ENCODE assay signal across 19 cellular contexts in the genomic region with DNA sequence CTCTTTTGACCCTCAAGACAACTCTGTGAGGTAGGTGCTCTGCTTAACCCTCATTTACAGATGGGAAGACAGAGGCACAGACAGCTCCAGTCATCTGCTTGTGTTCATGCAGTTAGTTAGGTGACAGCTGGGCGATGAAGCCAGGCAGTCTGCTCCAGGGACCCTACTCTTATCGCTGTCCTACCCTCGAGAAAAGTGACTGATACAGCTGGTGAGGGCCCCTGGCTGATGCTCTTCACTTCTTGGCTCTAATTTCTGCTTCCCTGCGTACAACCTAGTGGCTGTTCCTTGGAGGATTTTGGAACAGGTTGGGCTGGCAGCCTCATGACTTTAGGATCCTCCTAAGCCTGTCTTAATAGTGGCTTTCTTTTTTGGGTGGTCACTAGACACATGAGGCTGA. TPM values are rescaled to one million over a fixed set of nuclear protein-coding genes. Genes with fewer than 3 reads are reported as not detected.
DNase-seq lines count a peak whose midpoint lies in the region; FAIRE-seq and TF ChIP-seq lines count a peak whose summit lies in the region.
"Had no signal": no experiment of that assay in that cellular context is flagged by ENCODE, and none has a peak within 500 bp of the region (broad histone marks: within the 10 kb centered on the region; RNA-seq: fewer than 3 reads in every experiment).

No MANE protein-coding gene starts in this region.

- H3K4me1 Mint-ChIP-seq in MCF 10A (ENCODE audit: insufficient read depth, unreplicated experiment), result peaks cover 5% of the 10 kb centered on the region

- no peaks in the 10 kb centered on the region for H3K79me2 ChIP-seq in H1 (ENCODE audit: control insufficient read depth in 1 of 2, insufficient read depth in 2 of 2, low read length in 2 of 2)
- no peaks in the 10 kb centered on the region for H3K79me2 ChIP-seq in mesendoderm (ENCODE audit: control insufficient read depth, insufficient read depth, low read length)

- CTCF ChIA-PET in H1 (lab: Charles Lee; ENCODE audit: partially characterized antibody) (interaction anchor here (1.3 to 32.9 kb wide), 3 partner anchors 11 to 32 kb away, joined by 3 to 536 read pairs (median 4); a partner anchor contains a TSS), MCF 10A (lab: Yijun Ruan, JAX) (interaction anchor here (1.6 kb wide), 1 partner anchor 25 kb away, joined by 4 read pairs; no protein-coding TSS in a partner anchor)

- no peaks in the 10 kb centered on the region for H3K36me3 Mint-ChIP-seq in MCF 10A (ENCODE audit: insufficient read depth, unreplicated experiment)

- H3K4me3 ChIP-seq in H1 (ENCODE audit: extremely low read depth in 1 of 4, insufficient read depth in 2 of 4, low read depth in 3 of 4, low read length in 4 of 4) (no peak overlapping the region), mesendoderm (ENCODE audit: low read length) (no peak overlapping the region)
- H3K4me3 ChIP-seq: HAP-1 had no signal

- H3K4me2 ChIP-seq in H1 (ENCODE audit: insufficient read depth in 1 of 2, low read depth in 2 of 2, low read length in 2 of 2), result no peak overlapping the region
- H3K4me2 ChIP-seq in mesendoderm (ENCODE audit: low read length), result no peak overlapping the region
- H3K4me2 ChIP-seq: KMS-11, SK-N-SH had no signal

- H4K20me1 ChIP-seq in H1 (replicated peaks in 1 of 2; ENCODE audit: control insufficient read depth in 1 of 2, insufficient read depth in 2 of 2, low read length in 2 of 2), result no peaks in the 10 kb centered on the region

- POLR2A ChIA-PET in H1 (lab: Charles Lee; ENCODE audit: partially characterized antibody), result interaction anchor here (1.5 kb wide), 1 partner anchor 9 kb away, joined by 5 read pairs; a partner anchor contains a TSS
- POLR2A ChIA-PET in MCF 10A (lab: Yijun Ruan, JAX), result interaction anchor here (0.5 kb wide), 1 partner anchor 75 kb away, joined by 3 read pairs; no protein-coding TSS in a partner anchor

- H2BK20ac ChIP-seq in H1 (ENCODE audit: low read length), result no peak overlapping the region

- H3K27ac ChIP-seq in H1 (ENCODE audit: low read depth, low read length) (no peak overlapping the region), mesendoderm (ENCODE audit: low read depth, low read length) (no peak overlapping the region)
- H3K27ac ChIP-seq: 22Rv1, C4-2B, KMS-11 had no signal

- TF ChIP-seq RAD21 in H1 (IDR thresholded peaks at IDR 0.05 in 1 of 2, conservative IDR thresholded peaks at IDR 0.05 in 1 of 2; ENCODE audit: low read depth in 2 of 2, low read length in 2 of 2), result no peak

- no peaks in the 10 kb centered on the region for H3K9me3 ChIP-seq in H1 (ENCODE audit: insufficient read depth in 2 of 2, low read depth in 1 of 2, low read length in 1 of 2)
- H3K9me3 ChIP-seq: HAP-1, SK-N-SH had no signal

- intact Hi-C loops in MCF 10A (cut with micrococcal nuclease), result no loop called here

- peaks cover 0 to 8% (median 5%) of the 10 kb centered on the region in 4 experiments; a peak in 4 of 7 replicates for H3K4me1 ChIP-seq in H1 (replicated peaks in 1 of 4; ENCODE audit: control insufficient read depth in 3 of 4, insufficient read depth in 4 of 4, low read length in 3 of 4)
- H3K4me1 ChIP-seq in mesendoderm (ENCODE audit: control insufficient read depth, low read depth, low read length), result peaks cover 3% of the 10 kb centered on the region
- H3K4me1 ChIP-seq: HAP-1 had no signal

- H3K18ac ChIP-seq in H1 (ENCODE audit: extremely low read depth, low read length) (no peak overlapping the region), mesendoderm (ENCODE audit: low read length) (no peak overlapping the region)

- H4K8ac ChIP-seq in H1 (ENCODE audit: extremely low read depth, insufficient read depth, low read length) (no peak overlapping the region), mesendoderm (ENCODE audit: low read depth, low read length) (no peak overlapping the region)

- no peak overlapping the region for H3K27ac Mint-ChIP-seq in MCF 10A (ENCODE audit: low read depth, unreplicated experiment)

- H4K91ac ChIP-seq in H1 (replicated peaks; ENCODE audit: insufficient read length, low read length), result no peak overlapping the region

- H3K79me1 ChIP-seq in H1 (ENCODE audit: low read depth, low read length), result no peaks in the 10 kb centered on the region
- no peaks in the 10 kb centered on the region for H3K79me1 ChIP-seq in mesendoderm (ENCODE audit: low read length)

- H3K27me3 Mint-ChIP-seq in MCF 10A (ENCODE audit: insufficient read depth, unreplicated experiment), result no peaks in the 10 kb centered on the region

- 94% methylated on average over 4 of the region's 4 CpGs; no CpG with 5 or more reads in 1 of the 2 experiments for WGBS in H1 (ENCODE audit: extremely low coverage in 1 of 2, insufficient coverage in 1 of 2, insufficient read length in 1 of 2, insufficient replicate concordance in 2 of 2, low coverage in 1 of 2, low lambda C conversion rate in 2 of 2, missing lambda C conversion rate in 1 of 2), 2 experiments
- WGBS in mesendoderm (ENCODE audit: extremely low coverage, insufficient coverage, low lambda C conversion rate), result no CpG with 5 or more reads among the region's 4 CpGs

- H3K9me3 Mint-ChIP-seq in MCF 10A (ENCODE audit: unreplicated experiment), result no peaks in the 10 kb centered on the region

- H3K23ac ChIP-seq in H1 (ENCODE audit: insufficient read length) (no peak overlapping the region), mesendoderm (ENCODE audit: low read length) (no peak overlapping the region)

- TF ChIP-seq EP300 in H1 (IDR thresholded peaks at IDR 0.05; ENCODE audit: borderline replicate concordance in 1 of 2, low read depth in 2 of 2, low read length in 2 of 2), result no peak

- H2BK120ac ChIP-seq in H1 (replicated peaks; ENCODE audit: low read depth, low read length) (no peak overlapping the region), mesendoderm (ENCODE audit: low read depth, low read length) (no peak overlapping the region)

- peak; percentile 10 for DNase-seq in NCI-H1694 treated with DMSO at 0.1 percent for 48 hours (lab: John Stamatoyannopoulos, UW)
- DNase-seq in NCI-H1694 (lab: John Stamatoyannopoulos, UW), result no peak
- no peak for DNase-seq in H1 (ENCODE audit: low read depth in 1 of 2, low spot score in 2 of 2)
- DNase-seq in mesendoderm, result no peak
- no peak for DNase-seq in MCF 10A (ENCODE audit: unreplicated experiment)
- DNase-seq in NCI-H2196 treated with DMSO at 0.1 percent for 48 hours (lab: John Stamatoyannopoulos, UW; ENCODE audit: unreplicated experiment), result no peak
- DNase-seq: AML-193, NCI-H1417, NCI-H1930, NCI-H446 treated with DMSO at 0.1 percent for 48 hours, NCI-H748 treated with DMSO at 0.1 percent for 48 hours, OCI-M1, SHP77 treated with DMSO at 0.1 percent for 48 hours, SK-N-SH had no signal

- no peak overlapping the region for H3K4me3 Mint-ChIP-seq in MCF 10A (ENCODE audit: unreplicated experiment)

- no peak overlapping the region for H2BK12ac ChIP-seq in H1 (ENCODE audit: low read depth, low read length)

- FAIRE-seq in H1 (lab: Jason Lieb, UNC), result no peak
- FAIRE-seq: D721Med had no signal

- no peak overlapping the region for H3K14ac ChIP-seq in H1 (ENCODE audit: insufficient read length)

- TF ChIP-seq CTCF in H1 (IDR thresholded peaks at IDR 0.05; ENCODE audit: control extremely low read depth in 1 of 3, insufficient read depth in 1 of 3, low read depth in 1 of 3, low read length in 3 of 3) (no peak), MCF 10A (IDR thresholded peaks at IDR 0.05; ENCODE audit: unreplicated experiment) (no peak)

- H4K5ac ChIP-seq in H1 (ENCODE audit: insufficient read length, low read depth, low read length) (no peak overlapping the region), mesendoderm (ENCODE audit: low read length) (no peak overlapping the region)

- H3K27me3 ChIP-seq in H1 (replicated peaks in 1 of 4; ENCODE audit: control insufficient read depth in 3 of 4, extremely low read depth in 1 of 4, insufficient read depth in 3 of 4, low read length in 3 of 4) (no peaks in the 10 kb centered on the region), mesendoderm (ENCODE audit: insufficient read depth, low read length, poor library complexity) (no peaks in the 10 kb centered on the region)

- no peak overlapping the region for H3K9ac ChIP-seq in H1 (replicated peaks in 1 of 4; ENCODE audit: extremely low read depth in 1 of 4, low read depth in 3 of 4, low read length in 3 of 4)
- no peak overlapping the region for H3K9ac ChIP-seq in mesendoderm (ENCODE audit: low read length)
- H3K9ac ChIP-seq: KMS-11, SK-N-SH had no signal

- H3K4ac ChIP-seq in H1 (replicated peaks; ENCODE audit: insufficient read length, low read depth, low read length) (no peak overlapping the region), mesendoderm (ENCODE audit: low read depth, low read length) (no peak overlapping the region)

- H3K36me3 ChIP-seq in H1 (ENCODE audit: control insufficient read depth in 2 of 4, insufficient read depth in 4 of 4, low read length in 3 of 4) (no peaks in the 10 kb centered on the region), mesendoderm (ENCODE audit: control insufficient read depth, insufficient read depth, low read length) (no peaks in the 10 kb centered on the region)
- H3K36me3 ChIP-seq: HAP-1 had no signal

- no peak overlapping the region for H2BK15ac ChIP-seq in H1 (ENCODE audit: low read length)
- H2BK15ac ChIP-seq in mesendoderm (replicated peaks; ENCODE audit: low read depth), result no peak overlapping the region

- H2BK5ac ChIP-seq in H1 (ENCODE audit: low read depth, low read length) (no peak overlapping the region), mesendoderm (ENCODE audit: low read length) (no peak overlapping the region)

- BruUV-seq in MCF 10A (replicated peaks; lab: Mats Ljungman, UMichigan), result no TSS peak

- H3K56ac ChIP-seq in H1 (replicated peaks; ENCODE audit: insufficient read length, low read depth, low read length), result no peak overlapping the region
- peak overlapping the region; percentile 25 for H3K56ac ChIP-seq in mesendoderm (ENCODE audit: low read length)

- H3K23me2 ChIP-seq in H1 (ENCODE audit: low read depth, low read length), result no peaks in the 10 kb centered on the region

- TF ChIP-seq POLR2A in H1 (IDR thresholded peaks at IDR 0.05; ENCODE audit: control extremely low read depth in 1 of 2, low read depth in 2 of 2, low read length in 2 of 2), result no peak

- H2AK5ac ChIP-seq in H1 (ENCODE audit: low read depth, low read length) (no peak overlapping the region), mesendoderm (ENCODE audit: low read length) (no peak overlapping the region)

- 0 out of 2 replicates have a peak overlapping the region, but pooled peaks have one; percentile 97 for H2AFZ ChIP-seq in H1 (ENCODE audit: low read length)

RNA-seq across cellular contexts. Expression of a gene that starts 9.1 kb away (rescaled TPM):
- total RNA-seq in H1 (2021; fragmentation: NEBNext Ultra II Directional; extraction: Animal tissue kit (Norgen Biotek cat#: 25700)), result 36.8 and 40.4 TPM in 2 replicates
- polyA plus RNA-seq in H1 (2011; rRNA removed), result 30.7 and 50.1 TPM in 2 replicates
- 31.0 TPM for polyA plus RNA-seq in H1 (2011; cell fraction: cytosol; rRNA removed)
- 80.4 TPM for polyA plus RNA-seq in H1 (2011; cell fraction: nucleus; rRNA removed)
- 25.7 to 35.7 TPM (median 33.7 TPM) in 4 replicates for polyA plus RNA-seq in H1 (2012, experiment 1 of 2)
- polyA plus RNA-seq in H1 (2012, experiment 2 of 2), result 28.5 TPM
- 29.1 TPM for polyA plus RNA-seq in H1 (2013, experiment 1 of 2)
- 26.5 TPM for polyA plus RNA-seq in H1 (2013, experiment 2 of 2)
- polyA minus RNA-seq in H1 (2011; rRNA and poly(A)+ RNA removed), result 15.9 and 17.5 TPM in 2 replicates
- polyA minus RNA-seq in H1 (2011; cell fraction: cytosol; rRNA and poly(A)+ RNA removed), result 14.8 TPM
- 19.9 TPM for polyA minus RNA-seq in H1 (2011; cell fraction: nucleus; rRNA and poly(A)+ RNA removed)
- 28.1 TPM for polyA plus RNA-seq in mesendoderm (2013, experiment 1 of 2)
- polyA plus RNA-seq in mesendoderm (2013, experiment 2 of 2), result 25.9 TPM
- 70.9 and 78.9 TPM in 2 replicates for total RNA-seq in MCF 10A (2022)

RNA-seq across cellular contexts. Expression of a gene that starts 12.9 kb away (rescaled TPM):
- 0.37 and 0.67 TPM in 2 replicates for total RNA-seq in H1 (2021; fragmentation: NEBNext Ultra II Directional; extraction: Animal tissue kit (Norgen Biotek cat#: 25700))
- 0.80 and 1.6 TPM in 2 replicates for polyA plus RNA-seq in H1 (2011; rRNA removed)
- 1.0 TPM for polyA plus RNA-seq in H1 (2011; cell fraction: cytosol; rRNA removed)
- 1.2 TPM for polyA plus RNA-seq in H1 (2011; cell fraction: nucleus; rRNA removed)
- polyA plus RNA-seq in H1 (2012, experiment 1 of 2), result 0.25 to 0.88 TPM (median 0.55 TPM) in 4 replicates
- polyA plus RNA-seq in H1 (2012, experiment 2 of 2), result 1.2 TPM
- 0.47 TPM for polyA plus RNA-seq in H1 (2013, experiment 1 of 2)
- polyA plus RNA-seq in H1 (2013, experiment 2 of 2), result 0.37 TPM
- polyA minus RNA-seq in H1 (2011; rRNA and poly(A)+ RNA removed), result 0.15 and 0.22 TPM in 2 replicates
- polyA minus RNA-seq in H1 (2011; cell fraction: cytosol; rRNA and poly(A)+ RNA removed), result not detected
- polyA minus RNA-seq in H1 (2011; cell fraction: nucleus; rRNA and poly(A)+ RNA removed), result not detected
- polyA plus RNA-seq in mesendoderm (2013, experiment 1 of 2), result 0.13 TPM
- polyA plus RNA-seq in mesendoderm (2013, experiment 2 of 2), result 0.29 TPM
- total RNA-seq in MCF 10A (2022), result 13.6 and 30.2 TPM in 2 replicates

RNA-seq across cellular contexts. Expression of a gene that starts 40.9 kb away (rescaled TPM):
- total RNA-seq in H1 (2021; fragmentation: NEBNext Ultra II Directional; extraction: Animal tissue kit (Norgen Biotek cat#: 25700)), result 21.0 and 24.6 TPM in 2 replicates
- polyA plus RNA-seq in H1 (2011; rRNA removed), result 15.5 and 22.3 TPM in 2 replicates
- 13.9 TPM for polyA plus RNA-seq in H1 (2011; cell fraction: cytosol; rRNA removed)
- 52.6 TPM for polyA plus RNA-seq in H1 (2011; cell fraction: nucleus; rRNA removed)
- polyA plus RNA-seq in H1 (2012, experiment 1 of 2), result 15.1 to 19.4 TPM (median 15.8 TPM) in 4 replicates
- 16.5 TPM for polyA plus RNA-seq in H1 (2012, experiment 2 of 2)
- polyA plus RNA-seq in H1 (2013, experiment 1 of 2), result 20.3 TPM
- polyA plus RNA-seq in H1 (2013, experiment 2 of 2), result 19.2 TPM
- polyA minus RNA-seq in H1 (2011; rRNA and poly(A)+ RNA removed), result 10.9 and 14.8 TPM in 2 replicates
- 11.5 TPM for polyA minus RNA-seq in H1 (2011; cell fraction: cytosol; rRNA and poly(A)+ RNA removed)
- 25.2 TPM for polyA minus RNA-seq in H1 (2011; cell fraction: nucleus; rRNA and poly(A)+ RNA removed)
- 10.6 TPM for polyA plus RNA-seq in mesendoderm (2013, experiment 1 of 2)
- polyA plus RNA-seq in mesendoderm (2013, experiment 2 of 2), result 10.0 TPM
- total RNA-seq in MCF 10A (2022), result 25.6 and 25.9 TPM in 2 replicates

RNA-seq across cellular contexts. Expression of a gene that starts 41.9 kb away (rescaled TPM):
- total RNA-seq in H1 (2021; fragmentation: NEBNext Ultra II Directional; extraction: Animal tissue kit (Norgen Biotek cat#: 25700)), result 0.26 and 0.69 TPM in 2 replicates
- 0.24 and 0.25 TPM in 2 replicates for polyA plus RNA-seq in H1 (2011; rRNA removed)
- 0.22 TPM for polyA plus RNA-seq in H1 (2011; cell fraction: cytosol; rRNA removed)
- 0.21 TPM for polyA plus RNA-seq in H1 (2011; cell fraction: nucleus; rRNA removed)
- 0.15 to 0.60 TPM (median 0.34 TPM) in 4 replicates for polyA plus RNA-seq in H1 (2012, experiment 1 of 2)
- 0.45 TPM for polyA plus RNA-seq in H1 (2012, experiment 2 of 2)
- polyA plus RNA-seq in H1 (2013, experiment 1 of 2), result 0.24 TPM
- 0.20 TPM for polyA plus RNA-seq in H1 (2013, experiment 2 of 2)
- 0.22 TPM in 2 replicates for polyA minus RNA-seq in H1 (2011; rRNA and poly(A)+ RNA removed)
- 0.88 TPM for polyA minus RNA-seq in H1 (2011; cell fraction: cytosol; rRNA and poly(A)+ RNA removed)
- polyA minus RNA-seq in H1 (2011; cell fraction: nucleus; rRNA and poly(A)+ RNA removed), result 1.1 TPM
- polyA plus RNA-seq in mesendoderm (2013, experiment 1 of 2), result 0.06 TPM
- 0.07 TPM for polyA plus RNA-seq in mesendoderm (2013, experiment 2 of 2)
- total RNA-seq in MCF 10A (2022), result 0.37 and 1.2 TPM in 2 replicates

RNA-seq across cellular contexts. Expression of a gene that starts 48.5 kb away (rescaled TPM):
- total RNA-seq in H1 (2021; fragmentation: NEBNext Ultra II Directional; extraction: Animal tissue kit (Norgen Biotek cat#: 25700)), result 77.2 and 78.2 TPM in 2 replicates
- 225 and 284 TPM in 2 replicates for polyA plus RNA-seq in H1 (2011; rRNA removed)
- polyA plus RNA-seq in H1 (2011; cell fraction: cytosol; rRNA removed), result 102 TPM
- 180 TPM for polyA plus RNA-seq in H1 (2011; cell fraction: nucleus; rRNA removed)
- polyA plus RNA-seq in H1 (2012, experiment 1 of 2), result 60.3 to 108 TPM (median 95.2 TPM) in 4 replicates
- 104 TPM for polyA plus RNA-seq in H1 (2012, experiment 2 of 2)
- polyA plus RNA-seq in H1 (2013, experiment 1 of 2), result 104 TPM
- polyA plus RNA-seq in H1 (2013, experiment 2 of 2), result 125 TPM
- 222 and 265 TPM in 2 replicates for polyA minus RNA-seq in H1 (2011; rRNA and poly(A)+ RNA removed)
- polyA minus RNA-seq in H1 (2011; cell fraction: cytosol; rRNA and poly(A)+ RNA removed), result 35.6 TPM
- polyA minus RNA-seq in H1 (2011; cell fraction: nucleus; rRNA and poly(A)+ RNA removed), result 64.4 TPM
- polyA plus RNA-seq in mesendoderm (2013, experiment 1 of 2), result 54.9 TPM
- polyA plus RNA-seq in mesendoderm (2013, experiment 2 of 2), result 53.2 TPM
- 65.1 and 72.9 TPM in 2 replicates for total RNA-seq in MCF 10A (2022)
